13 cellular contexts compared by ENCODE assay signal in the genomic region with DNA sequence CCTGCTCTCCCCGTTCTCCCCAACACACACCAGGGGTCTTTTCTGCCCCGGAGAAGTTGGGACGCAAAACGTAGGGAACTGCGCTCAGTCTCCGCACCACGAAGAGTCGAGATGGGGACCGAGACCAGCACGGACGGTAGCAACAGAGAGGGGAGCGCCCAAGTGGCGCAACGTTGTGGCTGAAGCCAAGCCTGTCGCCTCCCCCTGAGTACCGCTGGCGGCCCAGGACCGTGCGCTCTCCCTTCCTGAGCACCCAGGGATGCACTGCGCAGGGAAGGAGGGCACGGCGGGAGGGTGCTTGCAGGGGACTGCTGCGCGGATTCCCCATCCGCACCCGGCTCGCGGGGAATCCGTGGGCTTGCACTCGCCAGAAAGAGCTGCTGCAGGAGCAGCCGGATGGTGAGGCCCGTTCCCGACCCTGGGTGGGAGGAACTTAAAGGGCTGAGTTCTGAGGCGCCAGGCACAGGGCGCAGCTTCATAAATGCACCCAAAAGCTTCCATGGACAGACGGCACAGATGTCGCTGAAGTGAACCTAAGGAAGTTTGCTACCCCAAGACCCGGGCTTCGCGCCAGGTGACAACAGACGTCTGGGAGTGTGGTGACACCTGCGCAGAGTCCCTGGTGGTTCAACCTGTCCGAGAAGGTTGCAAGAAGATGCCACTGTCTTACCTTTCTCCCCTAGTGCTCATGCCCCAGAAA.
DNase-seq lines count a peak whose midpoint lies in the region; ATAC-seq, FAIRE-seq and TF ChIP-seq lines count a peak whose summit lies in the region.
"Had no signal": no experiment of that assay in that cellular context is flagged by ENCODE, and none has a peak within 500 bp of the region (broad histone marks: within the 10 kb centered on the region; RNA-seq: fewer than 3 reads in every experiment).

No MANE protein-coding gene starts in this region.

- CTCF ChIA-PET in HEK293 (lab: Yijun Ruan, JAX), result interaction anchor here (0.6 to 0.7 kb wide), 2 partner anchors 42 to 94 kb away, joined by 3 read pairs; no protein-coding TSS in a partner anchor

- peaks cover 35 to 54% (median 42%) of the 10 kb centered on the region in 5 donors for H3K27me3 Mint-ChIP-seq in naive thymus-derived CD8-positive, alpha-beta T cell

- FAIRE-seq in kidney (lab: Jason Lieb, UNC), result no peak

- peak overlapping the region in 1 of 10 donors; percentile 25 for H3K27ac Mint-ChIP-seq in naive thymus-derived CD8-positive, alpha-beta T cell
- H3K27ac Mint-ChIP-seq: activated CD4-positive, alpha-beta memory T cell treated with anti-CD3 and anti-CD28 coated beads for 36 hours had no signal

- POLR2A ChIA-PET in HEK293 (lab: Yijun Ruan, JAX), result no interaction called here
- POLR2A ChIA-PET in naive thymus-derived CD8-positive, alpha-beta T cell (lab: Charles Lee), result no interaction called here

- H3K4me1 ChIP-seq in HEK293 (ENCODE audit: control insufficient read depth, insufficient read depth, low read length) (peaks cover 3% of the 10 kb centered on the region; the same call in 1 of the 2 replicates), kidney (ENCODE audit: control insufficient read depth in 1 of 2, insufficient read depth in 1 of 2, low read depth in 1 of 2, low read length in 2 of 2) (peaks cover 0 to 6% of the 10 kb centered on the region in 2 donors)

- intact Hi-C loops in kidney (cut with DNase I), result no loop called here

- H3K27ac ChIP-seq in HEK293 (ENCODE audit: extremely low read depth, low read depth, low read length) (no peak overlapping the region), coronary artery (no peak overlapping the region), kidney (ENCODE audit: low read depth in 2 of 2, low read length in 2 of 2) (no peak overlapping the region)
- H3K27ac ChIP-seq: KMS-11, tibial nerve had no signal

- peak overlapping the region in 1 of 2 donors; percentile 51 for H3K9ac ChIP-seq in kidney (ENCODE audit: low read length in 2 of 2)
- H3K9ac ChIP-seq: KMS-11 had no signal

- no peaks in the 10 kb centered on the region for H3K9me3 ChIP-seq in HEK293 (ENCODE audit: control insufficient read depth, insufficient read depth, low read depth, low read length)
- no peaks in the 10 kb centered on the region for H3K9me3 ChIP-seq in kidney (ENCODE audit: control insufficient read depth in 1 of 2, low read length in 2 of 2)
- H3K9me3 ChIP-seq: adrenal gland, tibial nerve had no signal

- no peak overlapping the region for H3K4me3 Mint-ChIP-seq in naive thymus-derived CD8-positive, alpha-beta T cell
- H3K4me3 Mint-ChIP-seq: activated CD4-positive, alpha-beta memory T cell treated with anti-CD3 and anti-CD28 coated beads for 36 hours had no signal

- no peaks in the 10 kb centered on the region for H3K9me3 Mint-ChIP-seq in naive thymus-derived CD8-positive, alpha-beta T cell
- H3K9me3 Mint-ChIP-seq: activated CD4-positive, alpha-beta memory T cell treated with anti-CD3 and anti-CD28 coated beads for 36 hours had no signal

- H3K4me3 ChIP-seq in HEK293 (ENCODE audit: low read depth, low read length) (peak overlapping the region; percentile 64), coronary artery (peak overlapping the region; percentile 78), kidney (ENCODE audit: low read length in 2 of 2) (peak overlapping the region in 1 of 2 donors; percentile 69), skeletal muscle cell (ENCODE audit: low read depth, low read length) (peak overlapping the region; percentile 52)

- no peak for TF ChIP-seq CTCF in HEK293 (tag by site-specific recombination; IDR thresholded peaks at IDR 0.05)
- TF ChIP-seq CTCF in coronary artery (IDR thresholded peaks at IDR 0.05), result no peak
- TF ChIP-seq CTCF in kidney (IDR thresholded peaks at IDR 0.05; ENCODE audit: borderline replicate concordance, extremely low read depth, insufficient read depth), result no peak

- ATAC-seq in naive thymus-derived CD8-positive, alpha-beta T cell, result no peak
- ATAC-seq in GM21367 (IDR thresholded peaks at IDR 0.05; ENCODE audit: unreplicated experiment) (no peak), HG02840 (IDR thresholded peaks at IDR 0.05; ENCODE audit: low FRiP score, unreplicated experiment) (no peak)

- H3K36me3 Mint-ChIP-seq in naive thymus-derived CD8-positive, alpha-beta T cell, result no peaks in the 10 kb centered on the region
- H3K36me3 Mint-ChIP-seq: activated CD4-positive, alpha-beta memory T cell treated with anti-CD3 and anti-CD28 coated beads for 36 hours had no signal

- no peak for DNase-seq in coronary artery (ENCODE audit: low spot score)
- peak; percentile 73 for DNase-seq in kidney
- DNase-seq in skeletal muscle cell (ENCODE audit: low read depth), result no peak
- no peak for DNase-seq in naive thymus-derived CD8-positive, alpha-beta T cell
- DNase-seq in MV-4-11 (lab: John Stamatoyannopoulos, UW), result no peak
- DNase-seq: activated CD4-positive, alpha-beta memory T cell treated with anti-CD3 and anti-CD28 coated beads for 36 hours; stimulated activated CD4-positive, alpha-beta T cell treated with anti-CD3 and anti-CD28 coated beads, Interleukin-4, amount 100 ng/mL, for 1 hour had no signal

- H3K36me3 ChIP-seq in HEK293 (ENCODE audit: control insufficient read depth in 2 of 2, insufficient read depth in 1 of 2, low read length in 2 of 2) (no peaks in the 10 kb centered on the region), kidney (ENCODE audit: control insufficient read depth in 1 of 2, insufficient read depth in 2 of 2, low read length in 2 of 2) (no peaks in the 10 kb centered on the region)
- H3K36me3 ChIP-seq: adrenal gland, tibial nerve had no signal

- peaks cover 9 to 16% (median 13%) of the 10 kb centered on the region in 4 donors for H3K4me1 Mint-ChIP-seq in naive thymus-derived CD8-positive, alpha-beta T cell

TF ChIP-seq in HEK293, 187 proteins besides CTCF, POLR2A, EP300 and RAD21:
- TF ChIP-seq ZNF112 (tag by site-specific recombination; IDR thresholded peaks at IDR 0.05) (no peak), ZNF391 (tag by site-specific recombination; IDR thresholded peaks at IDR 0.05; ENCODE audit: borderline replicate concordance, low read depth) (no peak), ZNF777 (tag by site-specific recombination; IDR thresholded peaks at IDR 0.05; ENCODE audit: borderline replicate concordance) (no peak), ZNF169 (tag by site-specific recombination; IDR thresholded peaks at IDR 0.05) (no peak), ZNF202 (tag by site-specific recombination; IDR thresholded peaks at IDR 0.05; ENCODE audit: borderline replicate concordance) (0 out of 2 replicates have a peak, but pooled peaks have one; percentile 55)
- TF ChIP-seq, protein P1, sequence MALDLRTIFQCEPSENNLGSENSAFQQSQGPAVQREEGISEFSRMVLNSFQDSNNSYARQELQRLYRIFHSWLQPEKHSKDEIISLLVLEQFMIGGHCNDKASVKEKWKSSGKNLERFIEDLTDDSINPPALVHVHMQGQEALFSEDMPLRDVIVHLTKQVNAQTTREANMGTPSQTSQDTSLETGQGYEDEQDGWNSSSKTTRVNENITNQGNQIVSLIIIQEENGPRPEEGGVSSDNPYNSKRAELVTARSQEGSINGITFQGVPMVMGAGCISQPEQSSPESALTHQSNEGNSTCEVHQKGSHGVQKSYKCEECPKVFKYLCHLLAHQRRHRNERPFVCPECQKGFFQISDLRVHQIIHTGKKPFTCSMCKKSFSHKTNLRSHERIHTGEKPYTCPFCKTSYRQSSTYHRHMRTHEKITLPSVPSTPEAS (tag by site-specific recombination; IDR thresholded peaks at IDR 0.05), result no peak
